In genomic region chr12:120095356-120096135, GRCh38 we compare ENCODE assay signal across 31 cellular contexts. TPM values are rescaled to one million over a fixed set of nuclear protein-coding genes. Genes with fewer than 3 reads are reported as not detected.
A peak's percentile ranks its signal among the peaks of the same experiment; 100 is the strongest.
DNase-seq lines count a peak whose midpoint lies in the region; ATAC-seq and TF ChIP-seq lines count a peak whose summit lies in the region.
"Had no signal": no experiment of that assay in that cellular context is flagged by ENCODE, and none has a peak within 500 bp of the region (broad histone marks: within the 10 kb centered on the region; RNA-seq: fewer than 3 reads in every experiment).

No MANE protein-coding gene starts in this region.

- no peaks in the 10 kb centered on the region; the same call in 1 of the 2 replicates for H3K79me2 ChIP-seq in PC-9 (ENCODE audit: low read depth)

- H3K9me3 Mint-ChIP-seq in activated CD4-positive, alpha-beta T cell treated with anti-CD3 and anti-CD28 coated beads for 36 hours (ENCODE audit: low read depth) = no peaks in the 10 kb centered on the region
- no peaks in the 10 kb centered on the region for H3K9me3 Mint-ChIP-seq in Calu3 (ENCODE audit: low read depth, unreplicated experiment)
- H3K9me3 Mint-ChIP-seq: activated CD4-positive, alpha-beta T cell treated with anti-CD3 and anti-CD28 coated beads, Interleukin-2, amount 10 ng/mL, durations not matched to agents 24 days and 14 days; immature natural killer cell; neural progenitor cell had no signal

- H4K20me1 ChIP-seq in PC-9 (ENCODE audit: insufficient read depth) = peaks cover 5% of the 10 kb centered on the region; the same call in 1 of the 2 replicates

- H3K4me1 Mint-ChIP-seq in activated CD4-positive, alpha-beta T cell treated with anti-CD3 and anti-CD28 coated beads for 36 hours = no peaks in the 10 kb centered on the region
- no peaks in the 10 kb centered on the region for H3K4me1 Mint-ChIP-seq in Calu3 (ENCODE audit: low read depth, unreplicated experiment)

- H3K4me2 ChIP-seq in PC-9 = no peak overlapping the region
- H3K4me2 ChIP-seq: hepatocyte, neural progenitor cell had no signal

- ATAC-seq in activated CD4-positive, alpha-beta T cell treated with anti-CD3 and anti-CD28 coated beads for 36 hours = no peak
- ATAC-seq in GM21717 (IDR thresholded peaks at IDR 0.05; ENCODE audit: unreplicated experiment) (no peak), HG03469 (IDR thresholded peaks at IDR 0.05; ENCODE audit: unreplicated experiment) (no peak)
- ATAC-seq: activated CD8-positive, alpha-beta memory T cell treated with anti-CD3 and anti-CD28 coated beads, Interleukin-2, amount 10 ng/mL, durations not matched to agents 7 days and 5 days; left lobe of liver had no signal

- CTCF ChIA-PET in activated CD4-positive, alpha-beta T cell treated with anti-CD3 and anti-CD28 coated beads for 36 hours (lab: Charles Lee) = interaction anchor here (0.6 kb wide), 1 partner anchor 8 kb away, joined by 3 read pairs; no protein-coding TSS in a partner anchor
- CTCF ChIA-PET in Calu3 (lab: Charles Lee) (no interaction called here), PC-9 (lab: Charles Lee) (no interaction called here)

- H3K4me1 ChIP-seq in PC-9 (replicated peaks; ENCODE audit: insufficient read depth) = no peaks in the 10 kb centered on the region
- H3K4me1 ChIP-seq: HAP-1, SJSA1 had no signal

- intact Hi-C loops in activated CD4-positive, alpha-beta T cell treated with anti-CD3 and anti-CD28 coated beads for 36 hours (cut with DNase I, micrococcal nuclease) = no loop called here
- intact Hi-C loops in Calu3 (cut with micrococcal nuclease; ENCODE audit: unreplicated experiment) = no loop called here
- intact Hi-C loops in PC-9 (cut with micrococcal nuclease; ENCODE audit: unreplicated experiment) = no loop called here

- TF ChIP-seq CTCF in Calu3 (IDR thresholded peaks at IDR 0.05; ENCODE audit: unreplicated experiment) = no peak
- no peak for TF ChIP-seq CTCF in PC-9 (conservative IDR thresholded peaks at IDR 0.05)

- H3K27ac Mint-ChIP-seq in activated CD4-positive, alpha-beta T cell treated with anti-CD3 and anti-CD28 coated beads for 36 hours = peak overlapping the region; percentile 42
- H3K27ac Mint-ChIP-seq in Calu3 (ENCODE audit: unreplicated experiment) = no peak overlapping the region

- H3K36me3 Mint-ChIP-seq in activated CD4-positive, alpha-beta T cell treated with anti-CD3 and anti-CD28 coated beads for 36 hours (ENCODE audit: low read depth) = peaks cover 23% of the 10 kb centered on the region
- H3K36me3 Mint-ChIP-seq in Calu3 (ENCODE audit: insufficient read depth, unreplicated experiment) = peaks cover 69% of the 10 kb centered on the region

- H3K4me3 ChIP-seq in PC-9 = no peak overlapping the region
- H3K4me3 ChIP-seq: dorsolateral prefrontal cortex, HAP-1, hepatocyte, neural progenitor cell, SJSA1 had no signal

- H3K27me3 Mint-ChIP-seq in activated CD4-positive, alpha-beta T cell treated with anti-CD3 and anti-CD28 coated beads for 36 hours = no peaks in the 10 kb centered on the region
- H3K27me3 Mint-ChIP-seq in Calu3 (ENCODE audit: unreplicated experiment) = no peaks in the 10 kb centered on the region
- H3K27me3 Mint-ChIP-seq: activated CD4-positive, alpha-beta T cell treated with anti-CD3 and anti-CD28 coated beads, Interleukin-2, amount 10 ng/mL, durations not matched to agents 24 days and 14 days; activated CD8-positive, alpha-beta memory T cell treated with anti-CD3 and anti-CD28 coated beads, Interleukin-2, amount 10 ng/mL, durations not matched to agents 7 days and 5 days had no signal

- POLR2A ChIA-PET in activated CD4-positive, alpha-beta T cell treated with anti-CD3 and anti-CD28 coated beads for 36 hours (lab: Charles Lee) = no interaction called here
- POLR2A ChIA-PET in PC-9 (lab: Charles Lee; ENCODE audit: unreplicated experiment) = no interaction called here

- H3K4me3 Mint-ChIP-seq in activated CD4-positive, alpha-beta T cell treated with anti-CD3 and anti-CD28 coated beads for 36 hours = no peak overlapping the region
- H3K4me3 Mint-ChIP-seq in Calu3 (ENCODE audit: low read depth, unreplicated experiment) = no peak overlapping the region
- H3K4me3 Mint-ChIP-seq: activated CD4-positive, alpha-beta T cell treated with anti-CD3 and anti-CD28 coated beads, Interleukin-2, amount 10 ng/mL, durations not matched to agents 24 days and 14 days; activated CD8-positive, alpha-beta memory T cell treated with anti-CD3 and anti-CD28 coated beads, Interleukin-2, amount 10 ng/mL, durations not matched to agents 7 days and 5 days; immature natural killer cell had no signal

- DNase-seq in activated CD4-positive, alpha-beta T cell treated with anti-CD3 and anti-CD28 coated beads for 36 hours = no peak
- no peak for DNase-seq in activated CD4-positive, alpha-beta T cell treated with anti-CD3 and anti-CD28 coated beads, Interleukin-2, amount 50 U/mL, for 48 hours
- DNase-seq in Calu3 = no peak
- DNase-seq in PC-9 = no peak
- peak; percentile 31 for DNase-seq in iPS-NIHi11 (ENCODE audit: low spot score)
- DNase-seq in NCI-H2081 (lab: John Stamatoyannopoulos, UW) = no peak
- DNase-seq: 8988T; activated CD4-positive, alpha-beta T cell treated with anti-CD3 and anti-CD28 coated beads, Interleukin-2, amount 10 ng/mL, durations not matched to agents 24 days and 14 days; activated CD8-positive, alpha-beta memory T cell treated with anti-CD3 and anti-CD28 coated beads, Interleukin-2, amount 10 ng/mL, durations not matched to agents 7 days and 5 days; activated naive CD4-positive, alpha-beta T cell treated with Interleukin-2 at 50 U/mL for 16 hours; DMS79 treated with DMSO at 0.1 percent for 48 hours; dorsolateral prefrontal cortex; GDM1; immature natural killer cell; Kasumi-1; mesendoderm; NCI-H1417 treated with DMSO at 0.1 percent for 48 hours; NCI-H226; stimulated activated CD4-positive, alpha-beta T cell treated with anti-CD3 and anti-CD28 coated beads, Interleukin-1b, Interleukin-23, amount 100 ng/mL, for 48 hours; stimulated activated naive CD4-positive, alpha-beta T cell treated with Interleukin-2 at 50 U/mL for 16 hours; T1000; WERI-Rb-1 had no signal

- H3K27me3 ChIP-seq in PC-9 (ENCODE audit: insufficient read depth, low read depth) = no peaks in the 10 kb centered on the region
- H3K27me3 ChIP-seq: dorsolateral prefrontal cortex, hepatocyte, neural progenitor cell, SJSA1 had no signal

- H3K9me3 ChIP-seq in PC-9 (ENCODE audit: insufficient read depth, low read depth) = no peaks in the 10 kb centered on the region
- H3K9me3 ChIP-seq: HAP-1, SJSA1 had no signal

- no peak overlapping the region for H3K27ac ChIP-seq in PC-9
- H3K27ac ChIP-seq: C4-2B, hepatocyte, HL-60, SJSA1, WERI-Rb-1 had no signal

- no peaks in the 10 kb centered on the region for H3K36me3 ChIP-seq in PC-9 (ENCODE audit: low read depth)
- H3K36me3 ChIP-seq: neural progenitor cell had no signal

- no peak overlapping the region for H2AFZ ChIP-seq in PC-9
- H2AFZ ChIP-seq: hepatocyte, neural progenitor cell had no signal

- BruUV-seq in Calu3 (replicated peaks; lab: Mats Ljungman, UMichigan) (TSS peak; percentile 57), PC-9 (replicated peaks; lab: Mats Ljungman, UMichigan) (TSS peak; percentile 25)

- no peaks in the 10 kb centered on the region for H3F3A ChIP-seq in PC-9 (ENCODE audit: insufficient read depth, low read depth)

- no peaks in the 10 kb centered on the region for H3K9me2 ChIP-seq in PC-9 (ENCODE audit: insufficient read depth)

RNA-seq across cellular contexts. Expression of gene RAB35, which starts 21.0 kb away (rescaled TPM):
- 10 to 100 TPM; 58.4 to 63.2 TPM for total RNA-seq in activated CD4-positive, alpha-beta T cell treated with anti-CD3 and anti-CD28 coated beads for 36 hours
- total RNA-seq in Calu3 (2022) = 68.2 and 75.4 TPM in 2 replicates
- 48.6 and 52.0 TPM in 2 replicates for total RNA-seq in PC-9 (2021)
